8 cellular contexts compared by ENCODE assay signal in genomic region chr1:167713330-167714081, GRCh38. TPM values are rescaled to one million over a fixed set of nuclear protein-coding genes. Genes with fewer than 3 reads are reported as not detected.
A peak's percentile ranks its signal among the peaks of the same experiment; 100 is the strongest.
DNase-seq lines count a peak whose midpoint lies in the region; ATAC-seq and TF ChIP-seq lines count a peak whose summit lies in the region.

No MANE protein-coding gene starts in this region.

- no peaks in the 10 kb centered on the region for H3K79me2 ChIP-seq in KMS-11 (ENCODE audit: insufficient read depth, low read depth)

- peak overlapping the region; percentile 97 for H3K9ac ChIP-seq in KMS-11

- CTCF ChIA-PET in BJ (lab: Yijun Ruan, JAX), result interaction anchor here (0.8 to 1.8 kb wide), 3 partner anchors 12 to 83 kb away, joined by 3 to 4 read pairs (median 3); no protein-coding TSS in a partner anchor

- H3K36me3 ChIP-seq in BJ (ENCODE audit: control insufficient read depth, insufficient read depth, low read length), result no peaks in the 10 kb centered on the region
- H3K36me3 ChIP-seq in KMS-11 (ENCODE audit: insufficient read depth), result no peaks in the 10 kb centered on the region

- H2AFZ ChIP-seq in KMS-11 (ENCODE audit: low read depth), result peak overlapping the region; percentile 96

- no peak for DNase-seq in BJ (ENCODE audit: low read depth)
- DNase-seq in activated T-cell treated with anti-CD3 and anti-CD28 coated beads, Interleukin-2, amount 50 U/mL, for 72 hours, result peak; percentile 23 to 35
- no peak for DNase-seq in left cardiac atrium
- no peak for DNase-seq in retinal pigment epithelial cell (ENCODE audit: low read depth)
- DNase-seq in NCI-H1436 treated with DMSO at 0.1 percent for 48 hours (lab: John Stamatoyannopoulos, UW), result no peak

- peak overlapping the region; percentile 82 for H3K4me2 ChIP-seq in KMS-11

- H3K4me3 Mint-ChIP-seq in activated T-cell treated with anti-CD3 and anti-CD28 coated beads, Interleukin-2, amount 50 U/mL, for 72 hours, result peak overlapping the region; percentile 94 to 99

- H3K4me1 Mint-ChIP-seq in activated T-cell treated with anti-CD3 and anti-CD28 coated beads, Interleukin-2, amount 50 U/mL, for 72 hours (ENCODE audit: low read depth), result peaks cover 44% of the 10 kb centered on the region

- H3K27ac ChIP-seq in KMS-11, result peak overlapping the region; percentile 90; the same call in 1 of the 2 replicates

- H3K4me3 ChIP-seq in BJ (ENCODE audit: low read depth, low read length) (peak overlapping the region; percentile 77), KMS-11 (IDR thresholded peaks at IDR 0.05; ENCODE audit: insufficient read depth, low read depth, low read length) (peak overlapping the region; percentile 48), retinal pigment epithelial cell (ENCODE audit: low read length) (peak overlapping the region; percentile 95)

- intact Hi-C loops in left cardiac atrium (cut with DNase I), result loop anchor here in 1 of 2 donors (10.0 kb wide), 1 partner anchor 221 kb away; the partner anchor contains the start of genes DCAF6 and MPC2

- peaks cover 6% of the 10 kb centered on the region; the same call in 1 of the 2 replicates for H3K27me3 ChIP-seq in BJ (ENCODE audit: control insufficient read depth, insufficient read depth, low read length)
- no peaks in the 10 kb centered on the region for H3K27me3 ChIP-seq in KMS-11 (ENCODE audit: insufficient read depth, low read depth)

- POLR2A ChIA-PET in BJ (lab: Charles Lee), result interaction anchor here (0.6 kb wide), 3 partner anchors 64 to 420 kb away, joined by 3 to 7 read pairs (median 3); no protein-coding TSS in a partner anchor

- peaks cover 33% of the 10 kb centered on the region for H3K4me1 ChIP-seq in KMS-11 (ENCODE audit: low read depth, poor library complexity, severe bottlenecking)

- ATAC-seq in activated T-cell treated with anti-CD3 and anti-CD28 coated beads, Interleukin-2, amount 50 U/mL, for 72 hours (replicated peaks in 1 of 2), result no peak
- ATAC-seq in left cardiac atrium (peak; percentile 1 to 2), GM21529 (IDR thresholded peaks at IDR 0.05; ENCODE audit: unreplicated experiment) (no peak), GM18867 (IDR thresholded peaks at IDR 0.05; ENCODE audit: unreplicated experiment) (no peak)

- H3K36me3 Mint-ChIP-seq in activated T-cell treated with anti-CD3 and anti-CD28 coated beads, Interleukin-2, amount 50 U/mL, for 72 hours (ENCODE audit: insufficient read depth in 2 of 2), result peaks cover 0 to 6% of the 10 kb centered on the region in 2 donors

- TF ChIP-seq CTCF in BJ (IDR thresholded peaks at IDR 0.05; ENCODE audit: insufficient read depth, low read depth, low read length), result no peak
- TF ChIP-seq CTCF in KMS-11 (conservative IDR thresholded peaks at IDR 0.05; ENCODE audit: low read depth, low read length), result 0 out of 2 replicates have a peak, but pooled peaks have one; percentile 12
- no peak for TF ChIP-seq CTCF in retinal pigment epithelial cell (conservative IDR thresholded peaks at IDR 0.05; ENCODE audit: low read depth, low read length)

- H3K9me3 Mint-ChIP-seq in activated T-cell treated with anti-CD3 and anti-CD28 coated beads, Interleukin-2, amount 50 U/mL, for 72 hours, result no peaks in the 10 kb centered on the region

- H3K27me3 Mint-ChIP-seq in activated T-cell treated with anti-CD3 and anti-CD28 coated beads, Interleukin-2, amount 50 U/mL, for 72 hours (ENCODE audit: low read depth), result no peaks in the 10 kb centered on the region

- H4K20me1 ChIP-seq in KMS-11 (ENCODE audit: insufficient read depth), result no peaks in the 10 kb centered on the region

- peak overlapping the region; percentile 100 for H3K27ac Mint-ChIP-seq in activated T-cell treated with anti-CD3 and anti-CD28 coated beads, Interleukin-2, amount 50 U/mL, for 72 hours

RNA-seq across cellular contexts. Expression of gene MPZL1, which starts 8.3 kb away (rescaled TPM):
- polyA plus RNA-seq in BJ (2011; rRNA removed), result 79.1 and 125 TPM in 2 replicates
- 62.1 and 64.5 TPM in 2 replicates for polyA minus RNA-seq in BJ (2011; rRNA and poly(A)+ RNA removed)
- total RNA-seq in activated T-cell treated with anti-CD3 and anti-CD28 coated beads, Interleukin-2, amount 50 U/mL, for 72 hours, result 10 to 100 TPM; 17.2 to 20.9 TPM
- total RNA-seq in left cardiac atrium, result 10 to 100 TPM; 66.7 to 69.7 TPM

Comparison
In these comparisons a context has a peak if more than half of its experiments do, and no peak if none do; other contexts are left out.
1. DNase-seq: peak in activated T-cell treated with anti-CD3 and anti-CD28 coated beads, Interleukin-2, amount 50 U/mL, for 72 hours (2 of 2); none in BJ (single experiment), left cardiac atrium (single experiment), retinal pigment epithelial cell (single experiment) and NCI-H1436 treated with DMSO at 0.1 percent for 48 hours (single experiment).
2. ATAC-seq: peak in left cardiac atrium (2 of 2); none in activated T-cell treated with anti-CD3 and anti-CD28 coated beads, Interleukin-2, amount 50 U/mL, for 72 hours (0 of 2), GM21529 (single experiment) and GM18867 (single experiment).
3. Peak in every context shown above with its lines, with median percentiles within 50 percentile points of each other: H3K4me3 ChIP-seq.